10 cellular contexts compared by ENCODE assay signal in the genomic region with DNA sequence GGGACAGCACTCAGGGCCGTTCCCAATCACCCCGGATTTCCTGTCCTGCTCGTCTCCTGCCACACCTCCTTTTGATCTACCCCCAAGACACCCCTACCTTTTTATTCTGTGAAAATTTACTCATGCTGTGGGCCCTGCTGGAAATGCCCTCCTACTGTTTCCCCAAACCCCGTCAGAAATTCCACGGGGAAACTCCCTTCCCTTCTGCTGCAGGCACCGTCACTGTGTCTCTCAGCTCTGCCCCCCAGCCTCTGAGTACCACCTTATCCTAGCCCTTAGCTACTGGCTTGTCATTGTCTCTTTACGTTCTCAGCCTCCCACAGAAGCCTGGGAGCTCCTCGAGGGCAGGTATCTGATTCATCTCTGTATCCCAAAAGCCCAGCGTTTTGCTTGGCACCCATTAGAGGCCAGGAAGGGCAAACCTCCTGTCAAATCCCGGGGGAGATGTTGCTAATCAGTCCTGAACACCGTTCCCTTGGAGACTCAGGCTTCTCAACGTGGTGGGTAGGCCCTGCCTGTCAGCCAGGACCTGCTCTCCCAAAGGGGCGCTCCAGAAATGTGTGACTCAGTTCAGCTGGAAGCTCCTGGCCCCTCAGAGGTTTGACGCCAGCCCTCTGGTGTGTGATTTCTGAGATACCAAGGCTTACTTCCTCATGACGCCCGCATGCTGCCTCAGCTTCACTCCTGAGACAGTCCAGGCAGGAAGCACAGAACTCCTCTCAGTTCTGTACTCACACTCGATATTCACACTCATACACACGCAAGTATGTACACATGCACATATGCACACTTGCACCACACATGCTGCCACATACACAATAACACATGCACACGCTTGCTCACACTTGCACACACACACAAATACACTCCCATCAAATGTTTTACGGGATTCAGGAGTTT. TPM values are rescaled to one million over a fixed set of nuclear protein-coding genes. Genes with fewer than 3 reads are reported as not detected.
DNase-seq lines count a peak whose midpoint lies in the region; ATAC-seq and TF ChIP-seq lines count a peak whose summit lies in the region.
"Had no signal": no experiment of that assay in that cellular context is flagged by ENCODE, and none has a peak within 500 bp of the region (broad histone marks: within the 10 kb centered on the region; RNA-seq: fewer than 3 reads in every experiment).

No MANE protein-coding gene starts in this region.

- H3K27me3 Mint-ChIP-seq in MCF 10A (ENCODE audit: insufficient read depth, unreplicated experiment): peaks cover 8% of the 10 kb centered on the region
- no peaks in the 10 kb centered on the region for H3K27me3 Mint-ChIP-seq in stimulated activated memory B cell treated with anti-CD40 and anti-IgM and Interleukin-4, amounts not matched to agents 10 μg/mL and 1 μg/mL and 100 μg/mL, for 72 hours

- H3K9me3 Mint-ChIP-seq in MCF 10A (ENCODE audit: unreplicated experiment): no peaks in the 10 kb centered on the region
- no peaks in the 10 kb centered on the region for H3K9me3 Mint-ChIP-seq in stimulated activated memory B cell treated with anti-CD40 and anti-IgM and Interleukin-4, amounts not matched to agents 10 μg/mL and 1 μg/mL and 100 μg/mL, for 72 hours

- no peak overlapping the region for H3K27ac Mint-ChIP-seq in MCF 10A (ENCODE audit: low read depth, unreplicated experiment)
- H3K27ac Mint-ChIP-seq in stimulated activated memory B cell treated with anti-CD40 and anti-IgM and Interleukin-4, amounts not matched to agents 10 μg/mL and 1 μg/mL and 100 μg/mL, for 72 hours: peak overlapping the region; percentile 87

- peak; percentile 25 for DNase-seq in MCF 10A (ENCODE audit: unreplicated experiment)
- DNase-seq in breast epithelium (ENCODE audit: low spot score in 2 of 2): no peak
- peak; percentile 34 for DNase-seq in SK-N-DZ (ENCODE audit: low spot score)
- no peak for DNase-seq in HPDE6-E6E7 (ENCODE audit: extremely low spot score)
- no peak for DNase-seq in SW480 (ENCODE audit: low spot score)
- DNase-seq in anterior cingulate cortex (lab: John Stamatoyannopoulos, UW): no peak
- DNase-seq: heart right ventricle, NCI-H187 had no signal

- H3K4me3 ChIP-seq in breast epithelium: no peak overlapping the region
- H3K4me3 ChIP-seq: heart right ventricle had no signal

- H3K9me3 ChIP-seq in breast epithelium: no peaks in the 10 kb centered on the region
- H3K9me3 ChIP-seq: heart right ventricle had no signal

- no peak for TF ChIP-seq POLR2A in breast epithelium (IDR thresholded peaks at IDR 0.05)

- H3K36me3 ChIP-seq in breast epithelium: no peaks in the 10 kb centered on the region
- H3K36me3 ChIP-seq: heart right ventricle had no signal

- peak; percentile 12 for ATAC-seq in HG02870 (IDR thresholded peaks at IDR 0.05; ENCODE audit: unreplicated experiment)
- ATAC-seq in stimulated activated memory B cell treated with anti-CD40 and anti-IgM and Interleukin-4, amounts not matched to agents 10 μg/mL and 1 μg/mL and 100 μg/mL, for 72 hours: peak; percentile 52

- no peaks in the 10 kb centered on the region for H3K4me1 ChIP-seq in breast epithelium
- H3K4me1 ChIP-seq: heart right ventricle had no signal

- intact Hi-C loops in MCF 10A (cut with micrococcal nuclease): no loop called here
- intact Hi-C loops in breast epithelium (cut with DNase I; ENCODE audit: low total_unique reads): no loop called here

- H3K4me3 Mint-ChIP-seq in MCF 10A (ENCODE audit: unreplicated experiment): no peak overlapping the region
- H3K4me3 Mint-ChIP-seq in stimulated activated memory B cell treated with anti-CD40 and anti-IgM and Interleukin-4, amounts not matched to agents 10 μg/mL and 1 μg/mL and 100 μg/mL, for 72 hours: peak overlapping the region; percentile 70

- peaks cover 5% of the 10 kb centered on the region for H3K36me3 Mint-ChIP-seq in MCF 10A (ENCODE audit: insufficient read depth, unreplicated experiment)
- no peaks in the 10 kb centered on the region for H3K36me3 Mint-ChIP-seq in stimulated activated memory B cell treated with anti-CD40 and anti-IgM and Interleukin-4, amounts not matched to agents 10 μg/mL and 1 μg/mL and 100 μg/mL, for 72 hours

- no peak for TF ChIP-seq CTCF in MCF 10A (IDR thresholded peaks at IDR 0.05; ENCODE audit: unreplicated experiment)
- TF ChIP-seq CTCF in breast epithelium (IDR thresholded peaks at IDR 0.05): no peak

- CTCF ChIA-PET in MCF 10A (lab: Yijun Ruan, JAX): interaction anchor here (0.6 kb wide), 1 partner anchor 31 kb away, joined by 3 read pairs; no protein-coding TSS in a partner anchor

- H3K27me3 ChIP-seq in breast epithelium: no peaks in the 10 kb centered on the region

- BruUV-seq in MCF 10A (replicated peaks; lab: Mats Ljungman, UMichigan): no TSS peak

- H3K4me1 Mint-ChIP-seq in MCF 10A (ENCODE audit: insufficient read depth, unreplicated experiment): no peaks in the 10 kb centered on the region
- peaks cover 74% of the 10 kb centered on the region for H3K4me1 Mint-ChIP-seq in stimulated activated memory B cell treated with anti-CD40 and anti-IgM and Interleukin-4, amounts not matched to agents 10 μg/mL and 1 μg/mL and 100 μg/mL, for 72 hours

- POLR2A ChIA-PET in MCF 10A (lab: Yijun Ruan, JAX): interaction anchor here (1.0 kb wide), 1 partner anchor 17 kb away, joined by 3 read pairs; no protein-coding TSS in a partner anchor

- H3K27ac ChIP-seq in breast epithelium: no peak overlapping the region
- H3K27ac ChIP-seq: heart right ventricle had no signal

RNA-seq across cellular contexts. Expression of a gene that starts 50.7 kb away (rescaled TPM):
- total RNA-seq in MCF 10A (2022) (114 and 121 TPM in 2 replicates), breast epithelium (100 to 1,000 TPM; 117 to 144 (median 140) TPM)
- 226 and 229 TPM in 2 replicates for polyA plus RNA-seq in SK-N-DZ (2014; cell fraction: cytosol; rRNA removed)
- polyA plus RNA-seq in SK-N-DZ (2014; cell fraction: nucleus; rRNA removed): 179 and 202 TPM in 2 replicates

Comparison
In these comparisons a context has a peak if more than half of its experiments do, and no peak if none do; other contexts are left out.
1. DNase-seq: peak in MCF 10A (single experiment) and SK-N-DZ (single experiment); none in breast epithelium (0 of 2), HPDE6-E6E7 (single experiment), SW480 (single experiment) and anterior cingulate cortex (0 of 58).